Comparison of ENCODE assay signal across 14 cellular contexts in the genomic region with DNA sequence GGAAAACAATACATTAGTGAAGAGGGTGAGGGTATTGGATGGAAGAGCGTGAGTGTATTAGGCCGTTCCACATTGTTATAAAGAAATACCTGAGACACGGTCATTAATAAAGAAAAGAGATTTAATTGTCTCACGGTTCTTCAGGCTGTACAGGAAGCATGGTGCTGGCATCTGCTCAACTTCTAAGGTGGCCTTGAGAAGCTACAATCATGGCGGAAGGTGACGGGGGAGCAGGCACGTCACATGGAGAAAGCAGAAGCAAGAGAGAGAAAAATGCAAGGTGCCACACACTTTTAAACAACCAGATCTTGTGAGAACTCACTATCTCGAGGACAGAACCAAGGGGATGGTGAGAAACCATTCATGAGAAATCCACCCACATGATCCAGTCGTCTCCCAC. TPM values are rescaled to one million over a fixed set of nuclear protein-coding genes. Genes with fewer than 3 reads are reported as not detected.
DNase-seq lines count a peak whose midpoint lies in the region; ATAC-seq, FAIRE-seq and TF ChIP-seq lines count a peak whose summit lies in the region.
"Had no signal": no experiment of that assay in that cellular context is flagged by ENCODE, and none has a peak within 500 bp of the region (broad histone marks: within the 10 kb centered on the region; RNA-seq: fewer than 3 reads in every experiment).

No MANE protein-coding gene starts in this region.

- no peak for TF ChIP-seq CTCF in CD4-positive, alpha-beta T cell (IDR thresholded peaks at IDR 0.05)
- no peak for TF ChIP-seq CTCF in adrenal gland (IDR thresholded peaks at IDR 0.05)

- CTCF ChIA-PET in CD4-positive, alpha-beta T cell (lab: Charles Lee): no interaction called here

- H3K36me3 ChIP-seq in CD4-positive, CD25-positive, alpha-beta regulatory T cell (ENCODE audit: control insufficient read depth, insufficient read depth, low read length): no peaks in the 10 kb centered on the region
- no peaks in the 10 kb centered on the region for H3K36me3 ChIP-seq in adrenal gland (replicated peaks in 1 of 2)

- no peak for FAIRE-seq in RCC 7860 (lab: Jason Lieb, UNC)
- FAIRE-seq: GM12878, GM18507 had no signal

- H3K9me3 ChIP-seq in CD4-positive, CD25-positive, alpha-beta regulatory T cell (ENCODE audit: control insufficient read depth in 2 of 2, low read length in 2 of 2): no peaks in the 10 kb centered on the region
- H3K9me3 ChIP-seq in CD4-positive, alpha-beta T cell (ENCODE audit: control insufficient read depth, low read length): no peaks in the 10 kb centered on the region
- no peaks in the 10 kb centered on the region for H3K9me3 ChIP-seq in adrenal gland (replicated peaks in 1 of 3)

- intact Hi-C loops in CD4-positive, alpha-beta T cell (cut with DNase I, micrococcal nuclease): no loop called here
- intact Hi-C loops in adrenal gland (cut with DNase I) (no loop called here), posterior vena cava (cut with DNase I) (no loop called here)

- peaks cover 23% of the 10 kb centered on the region for H3K36me3 Mint-ChIP-seq in CD4-positive, CD25-positive, alpha-beta regulatory T cell
- peaks cover 19% of the 10 kb centered on the region for H3K36me3 Mint-ChIP-seq in CD4-positive, alpha-beta T cell (ENCODE audit: low read depth)
- no peaks in the 10 kb centered on the region for H3K36me3 Mint-ChIP-seq in stimulated activated effector memory CD8-positive, alpha-beta T cell treated with anti-CD3 and anti-CD28 coated beads, Interleukin-12 subunit alpha, Interleukin-12 subunit beta, amount 100 ng/mL, for 72 hours

- TF ChIP-seq POLR2A in adrenal gland (IDR thresholded peaks at IDR 0.05): no peak

- H3K4me3 ChIP-seq in CD4-positive, CD25-positive, alpha-beta regulatory T cell (ENCODE audit: low read depth, low read length): no peak overlapping the region
- H3K4me3 ChIP-seq in adrenal gland: no peak overlapping the region
- H3K4me3 ChIP-seq: GM12878, GM23338 had no signal

- H3K27me3 Mint-ChIP-seq in CD4-positive, CD25-positive, alpha-beta regulatory T cell: no peaks in the 10 kb centered on the region
- H3K27me3 Mint-ChIP-seq in CD4-positive, alpha-beta T cell: no peaks in the 10 kb centered on the region
- H3K27me3 Mint-ChIP-seq: IgD-negative memory B cell had no signal

- no peaks in the 10 kb centered on the region for H3K9me3 Mint-ChIP-seq in CD4-positive, CD25-positive, alpha-beta regulatory T cell
- no peaks in the 10 kb centered on the region for H3K9me3 Mint-ChIP-seq in CD4-positive, alpha-beta T cell
- H3K9me3 Mint-ChIP-seq in stimulated activated effector memory CD8-positive, alpha-beta T cell treated with anti-CD3 and anti-CD28 coated beads, Interleukin-12 subunit alpha, Interleukin-12 subunit beta, amount 100 ng/mL, for 72 hours: no peaks in the 10 kb centered on the region
- H3K9me3 Mint-ChIP-seq: IgD-negative memory B cell had no signal

- no peak overlapping the region for H3K4me3 Mint-ChIP-seq in CD4-positive, CD25-positive, alpha-beta regulatory T cell
- no peak overlapping the region for H3K4me3 Mint-ChIP-seq in CD4-positive, alpha-beta T cell
- H3K4me3 Mint-ChIP-seq in stimulated activated effector memory CD8-positive, alpha-beta T cell treated with anti-CD3 and anti-CD28 coated beads, Interleukin-12 subunit alpha, Interleukin-12 subunit beta, amount 100 ng/mL, for 72 hours: no peak overlapping the region
- H3K4me3 Mint-ChIP-seq: CD14-positive monocyte, GM23338, H9 had no signal

- peaks cover 8% of the 10 kb centered on the region for H3K4me1 ChIP-seq in CD4-positive, CD25-positive, alpha-beta regulatory T cell (ENCODE audit: control insufficient read depth, insufficient read depth, low read length, poor library complexity, severe bottlenecking)
- H3K4me1 ChIP-seq in adrenal gland (replicated peaks in 1 of 2): peaks cover 8 to 9% of the 10 kb centered on the region in 2 donors

- WGBS in adrenal gland, 4 donors: 64 to 70% (median 65%) methylated on average over 9 of the region's 9 CpGs

- no peak for ATAC-seq in CD4-positive, CD25-positive, alpha-beta regulatory T cell (ENCODE audit: low read depth in 2 of 2)
- no peak for ATAC-seq in CD4-positive, alpha-beta T cell (ENCODE audit: poor library complexity)
- no peak for ATAC-seq in stimulated activated effector memory CD8-positive, alpha-beta T cell treated with anti-CD3 and anti-CD28 coated beads, Interleukin-12 subunit alpha, Interleukin-12 subunit beta, amount 100 ng/mL, for 72 hours
- ATAC-seq: GM12878, GM23338 had no signal

- DNase-seq in CD4-positive, CD25-positive, alpha-beta regulatory T cell: no peak
- DNase-seq in CD4-positive, alpha-beta T cell: no peak
- DNase-seq in adrenal gland: peak in 6 of 7 donors; percentile 60 to 84 (median 76)
- peak; percentile 24 for DNase-seq in posterior vena cava (ENCODE audit: low spot score)
- no peak for DNase-seq in NCI-H1694 treated with DMSO at 0.1 percent for 48 hours (lab: John Stamatoyannopoulos, UW)
- DNase-seq in RCC 7860 (ENCODE audit: low spot score): no peak
- no peak for DNase-seq in stimulated activated effector memory CD8-positive, alpha-beta T cell treated with anti-CD3 and anti-CD28 coated beads, Interleukin-12 subunit alpha, Interleukin-12 subunit beta, amount 100 ng/mL, for 72 hours (ENCODE audit: low spot score in 2 of 2)
- DNase-seq: DMS79, H9 had no signal

- no peak overlapping the region for H3K27ac ChIP-seq in CD4-positive, CD25-positive, alpha-beta regulatory T cell (ENCODE audit: insufficient read depth, low read length, poor library complexity, severe bottlenecking)
- no peak overlapping the region for H3K27ac ChIP-seq in CD4-positive, alpha-beta T cell (ENCODE audit: low read depth, low read length)
- H3K27ac ChIP-seq in adrenal gland: no peak overlapping the region

- H3K27me3 ChIP-seq in CD4-positive, CD25-positive, alpha-beta regulatory T cell (ENCODE audit: control insufficient read depth, insufficient read depth, low read length): no peaks in the 10 kb centered on the region
- no peaks in the 10 kb centered on the region for H3K27me3 ChIP-seq in CD4-positive, alpha-beta T cell (ENCODE audit: control insufficient read depth, insufficient read depth, low read length)
- H3K27me3 ChIP-seq in adrenal gland: no peaks in the 10 kb centered on the region

- H3K4me1 Mint-ChIP-seq in CD4-positive, CD25-positive, alpha-beta regulatory T cell: peaks cover 6 to 74% (median 29%) of the 10 kb centered on the region in 4 donors
- H3K4me1 Mint-ChIP-seq in CD4-positive, alpha-beta T cell (ENCODE audit: low read depth): peaks cover 81% of the 10 kb centered on the region
- H3K4me1 Mint-ChIP-seq in stimulated activated effector memory CD8-positive, alpha-beta T cell treated with anti-CD3 and anti-CD28 coated beads, Interleukin-12 subunit alpha, Interleukin-12 subunit beta, amount 100 ng/mL, for 72 hours: peaks cover 45% of the 10 kb centered on the region

- POLR2A ChIA-PET in CD4-positive, alpha-beta T cell (lab: Charles Lee): no interaction called here

- peak overlapping the region in 2 of 3 donors; percentile 39 to 72 for H3K27ac Mint-ChIP-seq in CD4-positive, CD25-positive, alpha-beta regulatory T cell
- peak overlapping the region; percentile 75 for H3K27ac Mint-ChIP-seq in CD4-positive, alpha-beta T cell
- no peak overlapping the region for H3K27ac Mint-ChIP-seq in stimulated activated effector memory CD8-positive, alpha-beta T cell treated with anti-CD3 and anti-CD28 coated beads, Interleukin-12 subunit alpha, Interleukin-12 subunit beta, amount 100 ng/mL, for 72 hours
- H3K27ac Mint-ChIP-seq: GM23338, H9 had no signal

RNA-seq across cellular contexts. Expression of a gene that starts 18.2 kb away (rescaled TPM):
- 33.8 TPM for total RNA-seq in CD4-positive, CD25-positive, alpha-beta regulatory T cell
- polyA plus RNA-seq in CD4-positive, CD25-positive, alpha-beta regulatory T cell: 10 to 100 TPM; 80.6 to 95.6 (median 87.7) TPM
- total RNA-seq in CD4-positive, alpha-beta T cell: 10 to 100 TPM; 24.9 to 27.9 TPM
- total RNA-seq in adrenal gland (100 to 1,000 TPM in 1 of 8 donors, 10 to 100 TPM in 7; 49.9 to 118 (median 78.3) TPM), posterior vena cava (10 to 100 TPM; 21.6 to 26.0 TPM)
- 10 to 100 TPM; 43.0 to 58.2 (median 45.9) TPM for polyA plus RNA-seq in adrenal gland

Comparison
In these comparisons a context has a peak if more than half of its experiments do, and no peak if none do; other contexts are left out.
1. DNase-seq: peak in adrenal gland (6 of 7) and posterior vena cava (single experiment); none in CD4-positive, CD25-positive, alpha-beta regulatory T cell (0 of 3), CD4-positive, alpha-beta T cell (0 of 10), NCI-H1694 treated with DMSO at 0.1 percent for 48 hours (single experiment), RCC 7860 (single experiment) and stimulated activated effector memory CD8-positive, alpha-beta T cell treated with anti-CD3 and anti-CD28 coated beads, Interleukin-12 subunit alpha, Interleukin-12 subunit beta, amount 100 ng/mL, for 72 hours (0 of 2).